Comparison of ENCODE assay signal across 30 cellular contexts in genomic region chr2:230449901-230450467, GRCh38. TPM values are rescaled to one million over a fixed set of nuclear protein-coding genes. Genes with fewer than 3 reads are reported as not detected.
DNase-seq lines count a peak whose midpoint lies in the region; TF ChIP-seq lines count a peak whose summit lies in the region.
"Had no signal": no experiment of that assay in that cellular context is flagged by ENCODE, and none has a peak within 500 bp of the region (broad histone marks: within the 10 kb centered on the region; RNA-seq: fewer than 3 reads in every experiment).

No MANE protein-coding gene starts in this region.

- H3K4me3 Mint-ChIP-seq in activated CD4-positive, alpha-beta memory T cell treated with anti-CD3 and anti-CD28 coated beads, Interleukin-2, amount 10 ng/mL, durations not matched to agents 7 days and 5 days: no peak overlapping the region
- no peak overlapping the region for H3K4me3 Mint-ChIP-seq in activated CD4-positive, alpha-beta memory T cell treated with anti-CD3 and anti-CD28 coated beads for 36 hours
- H3K4me3 Mint-ChIP-seq in IgD-negative memory B cell: peak overlapping the region; percentile 12 to 82 (median 62)
- no peak overlapping the region for H3K4me3 Mint-ChIP-seq in activated naive CD8-positive, alpha-beta T cell treated with anti-CD3 and anti-CD28 coated beads for 36 hours
- H3K4me3 Mint-ChIP-seq: activated CD4-positive, alpha-beta T cell treated with anti-CD3 and anti-CD28 coated beads, Interleukin-2, amount 10 ng/mL, durations not matched to agents 7 days and 5 days; activated naive CD4-positive, alpha-beta T cell treated with anti-CD3 and anti-CD28 coated beads, Interleukin-2, amount 50 U/mL, for 24 hours; activated T-helper 17 cell treated with anti-CD3 and anti-CD28 coated beads, Interleukin-2, amount 50 U/mL, for 72 hours; dendritic cell treated with granulocyte-macrophage colony-stimulating factor and Interleukin-4, amounts not matched to agents 40 ng/mL and 50 ng/mL, for 4 days; endodermal cell; stimulated activated effector memory CD8-positive, alpha-beta T cell treated with anti-CD3 and anti-CD28 coated beads, Interleukin-12 subunit alpha, Interleukin-12 subunit beta, amount 100 ng/mL, for 72 hours had no signal

- H3K27me3 ChIP-seq in spleen (replicated peaks in 1 of 7): no peaks in the 10 kb centered on the region
- H3K27me3 ChIP-seq: ascending aorta, heart left ventricle, testis had no signal

- no peak for TF ChIP-seq POLR2A in spleen (IDR thresholded peaks at IDR 0.05)

- POLR2A ChIA-PET in activated CD4-positive, alpha-beta memory T cell treated with anti-CD3 and anti-CD28 coated beads, Interleukin-2, amount 10 ng/mL, durations not matched to agents 7 days and 5 days (lab: Charles Lee): interaction anchor here (1.0 kb wide), 1 partner anchor 33 kb away, joined by 3 read pairs; no protein-coding TSS in a partner anchor
- POLR2A ChIA-PET in activated CD4-positive, alpha-beta memory T cell treated with anti-CD3 and anti-CD28 coated beads for 36 hours (lab: Charles Lee): no interaction called here

- H3K36me3 Mint-ChIP-seq in activated CD4-positive, alpha-beta memory T cell treated with anti-CD3 and anti-CD28 coated beads, Interleukin-2, amount 10 ng/mL, durations not matched to agents 7 days and 5 days (ENCODE audit: low read depth): peaks cover 96% of the 10 kb centered on the region
- H3K36me3 Mint-ChIP-seq in activated CD4-positive, alpha-beta memory T cell treated with anti-CD3 and anti-CD28 coated beads for 36 hours: peaks cover 82% of the 10 kb centered on the region
- H3K36me3 Mint-ChIP-seq in IgD-negative memory B cell: peaks cover 52% of the 10 kb centered on the region
- peaks cover 87% of the 10 kb centered on the region for H3K36me3 Mint-ChIP-seq in activated naive CD8-positive, alpha-beta T cell treated with anti-CD3 and anti-CD28 coated beads for 36 hours

- WGBS in spleen, 5 donors: 77 to 87% (median 83%) methylated on average over 6 of the region's 6 CpGs

- H3K27ac ChIP-seq in spleen: peak overlapping the region in 6 of 8 donors; percentile 22 to 94 (median 84)
- H3K27ac ChIP-seq: ascending aorta, heart left ventricle, lower lobe of right lung, RWPE1, testis, VCaP had no signal

- peaks cover 7 to 94% (median 59%) of the 10 kb centered on the region in 6 donors for H3K4me1 ChIP-seq in spleen
- H3K4me1 ChIP-seq: ascending aorta, testis had no signal

- DNase-seq in activated CD4-positive, alpha-beta memory T cell treated with anti-CD3 and anti-CD28 coated beads, Interleukin-2, amount 10 ng/mL, durations not matched to agents 7 days and 5 days: no peak
- DNase-seq in activated CD4-positive, alpha-beta memory T cell treated with anti-CD3 and anti-CD28 coated beads for 36 hours: no peak
- no peak for DNase-seq in activated naive CD8-positive, alpha-beta T cell treated with anti-CD3 and anti-CD28 coated beads for 36 hours
- DNase-seq in spleen (no peak), head of caudate nucleus (no peak), NK-92 (lab: John Stamatoyannopoulos, UW; ENCODE audit: unreplicated experiment) (no peak), NCI-H187 treated with DMSO at 0.1 percent for 48 hours (lab: John Stamatoyannopoulos, UW) (no peak)
- DNase-seq: activated CD4-positive, alpha-beta T cell treated with anti-CD3 and anti-CD28 coated beads, Interleukin-2, amount 10 ng/mL, durations not matched to agents 7 days and 5 days; AML-193; COR-L47; DMS53; endodermal cell; foreskin fibroblast; heart left ventricle; KBM-7; kidney glomerular epithelial cell; lower lobe of right lung; NCI-H1417 treated with DMSO at 0.1 percent for 48 hours; NCI-H2107; NCI-H82; stimulated activated CD4-positive, alpha-beta T cell treated with anti-CD3 and anti-CD28 coated beads, Interleukin-4, amount 100 ng/mL, for 24 hours; testis had no signal

- H3K9me3 ChIP-seq in spleen: peaks cover 0 to 12% (median 3%) of the 10 kb centered on the region in 8 donors
- H3K9me3 ChIP-seq: ascending aorta, heart left ventricle, lower lobe of right lung, testis had no signal

- CTCF ChIA-PET in activated CD4-positive, alpha-beta memory T cell treated with anti-CD3 and anti-CD28 coated beads, Interleukin-2, amount 10 ng/mL, durations not matched to agents 7 days and 5 days (lab: Charles Lee): no interaction called here
- CTCF ChIA-PET in activated CD4-positive, alpha-beta memory T cell treated with anti-CD3 and anti-CD28 coated beads for 36 hours (lab: Charles Lee): no interaction called here

- H3K9me3 Mint-ChIP-seq in activated CD4-positive, alpha-beta memory T cell treated with anti-CD3 and anti-CD28 coated beads, Interleukin-2, amount 10 ng/mL, durations not matched to agents 7 days and 5 days: no peaks in the 10 kb centered on the region
- no peaks in the 10 kb centered on the region for H3K9me3 Mint-ChIP-seq in activated CD4-positive, alpha-beta memory T cell treated with anti-CD3 and anti-CD28 coated beads for 36 hours
- peaks cover 0 to 14% (median 0%) of the 10 kb centered on the region in 3 donors for H3K9me3 Mint-ChIP-seq in IgD-negative memory B cell
- H3K9me3 Mint-ChIP-seq in activated naive CD8-positive, alpha-beta T cell treated with anti-CD3 and anti-CD28 coated beads for 36 hours: peaks cover 8% of the 10 kb centered on the region
- H3K9me3 Mint-ChIP-seq: activated naive CD4-positive, alpha-beta T cell treated with anti-CD3 and anti-CD28 coated beads, Interleukin-2, amount 50 U/mL, for 24 hours; endodermal cell; stimulated activated effector memory CD8-positive, alpha-beta T cell treated with anti-CD3 and anti-CD28 coated beads, Interleukin-12 subunit alpha, Interleukin-12 subunit beta, amount 100 ng/mL, for 72 hours had no signal

- H3K27ac Mint-ChIP-seq in activated CD4-positive, alpha-beta memory T cell treated with anti-CD3 and anti-CD28 coated beads, Interleukin-2, amount 10 ng/mL, durations not matched to agents 7 days and 5 days: peak overlapping the region; percentile 22
- H3K27ac Mint-ChIP-seq in activated CD4-positive, alpha-beta memory T cell treated with anti-CD3 and anti-CD28 coated beads for 36 hours: no peak overlapping the region
- H3K27ac Mint-ChIP-seq in IgD-negative memory B cell: peak overlapping the region; percentile 97 to 100 (median 97)
- H3K27ac Mint-ChIP-seq in activated naive CD8-positive, alpha-beta T cell treated with anti-CD3 and anti-CD28 coated beads for 36 hours: peak overlapping the region; percentile 1
- H3K27ac Mint-ChIP-seq: activated naive CD4-positive, alpha-beta T cell treated with anti-CD3 and anti-CD28 coated beads, Interleukin-2, amount 50 U/mL, for 24 hours; activated T-helper 17 cell treated with anti-CD3 and anti-CD28 coated beads, Interleukin-2, amount 50 U/mL, for 72 hours; dendritic cell treated with granulocyte-macrophage colony-stimulating factor and Interleukin-4, amounts not matched to agents 40 ng/mL and 50 ng/mL, for 4 days; endodermal cell had no signal

- H3K27me3 Mint-ChIP-seq in activated CD4-positive, alpha-beta memory T cell treated with anti-CD3 and anti-CD28 coated beads, Interleukin-2, amount 10 ng/mL, durations not matched to agents 7 days and 5 days: no peaks in the 10 kb centered on the region
- H3K27me3 Mint-ChIP-seq in activated CD4-positive, alpha-beta memory T cell treated with anti-CD3 and anti-CD28 coated beads for 36 hours: no peaks in the 10 kb centered on the region
- H3K27me3 Mint-ChIP-seq in IgD-negative memory B cell: no peaks in the 10 kb centered on the region
- no peaks in the 10 kb centered on the region for H3K27me3 Mint-ChIP-seq in activated naive CD8-positive, alpha-beta T cell treated with anti-CD3 and anti-CD28 coated beads for 36 hours
- H3K27me3 Mint-ChIP-seq: activated CD4-positive, alpha-beta T cell treated with anti-CD3 and anti-CD28 coated beads, Interleukin-2, amount 10 ng/mL, durations not matched to agents 7 days and 5 days; activated naive CD4-positive, alpha-beta T cell treated with anti-CD3 and anti-CD28 coated beads, Interleukin-2, amount 50 U/mL, for 24 hours; activated T-helper 17 cell treated with anti-CD3 and anti-CD28 coated beads, Interleukin-2, amount 50 U/mL, for 72 hours; dendritic cell treated with granulocyte-macrophage colony-stimulating factor and Interleukin-4, amounts not matched to agents 40 ng/mL and 50 ng/mL, for 4 days had no signal

- no peak for TF ChIP-seq CTCF in spleen (IDR thresholded peaks at IDR 0.05 in 8 of 11, conservative IDR thresholded peaks at IDR 0.05 in 3 of 11)

- peaks cover 74% of the 10 kb centered on the region for H3K4me1 Mint-ChIP-seq in activated CD4-positive, alpha-beta memory T cell treated with anti-CD3 and anti-CD28 coated beads, Interleukin-2, amount 10 ng/mL, durations not matched to agents 7 days and 5 days
- peaks cover 66% of the 10 kb centered on the region for H3K4me1 Mint-ChIP-seq in activated CD4-positive, alpha-beta memory T cell treated with anti-CD3 and anti-CD28 coated beads for 36 hours (ENCODE audit: low read depth)
- peaks cover 53 to 82% (median 67%) of the 10 kb centered on the region in 3 donors for H3K4me1 Mint-ChIP-seq in IgD-negative memory B cell
- H3K4me1 Mint-ChIP-seq in activated naive CD8-positive, alpha-beta T cell treated with anti-CD3 and anti-CD28 coated beads for 36 hours: peaks cover 53% of the 10 kb centered on the region
- H3K4me1 Mint-ChIP-seq: endodermal cell had no signal

- peak overlapping the region in 1 of 8 donors; percentile 15 for H3K4me3 ChIP-seq in spleen
- H3K4me3 ChIP-seq: ascending aorta, heart left ventricle, lower lobe of right lung, testis had no signal

- H3K36me3 ChIP-seq in spleen: peaks cover 0 to 100% (median 74%) of the 10 kb centered on the region in 6 donors

- intact Hi-C loops in activated CD4-positive, alpha-beta memory T cell treated with anti-CD3 and anti-CD28 coated beads for 36 hours (cut with micrococcal nuclease): loop anchor here (2.0 to 10.0 kb wide), 5 partner anchors 23 to 345 kb away; partner anchors contain the start of gene SP140
- intact Hi-C loops in spleen (cut with DNase I; ENCODE audit: low total_unique reads) (no loop called here), head of caudate nucleus (cut with DNase I) (no loop called here)

RNA-seq across cellular contexts. Expression of gene SP100, which starts 34.0 kb away (rescaled TPM):
- total RNA-seq in activated CD4-positive, alpha-beta memory T cell treated with anti-CD3 and anti-CD28 coated beads, Interleukin-2, amount 10 ng/mL, durations not matched to agents 7 days and 5 days: 100 to 1,000 TPM; 351 TPM
- 100 to 1,000 TPM; 152 to 157 TPM for total RNA-seq in activated CD4-positive, alpha-beta memory T cell treated with anti-CD3 and anti-CD28 coated beads for 36 hours
- polyA plus RNA-seq in IgD-negative memory B cell (288 TPM), spleen (100 to 1,000 TPM in 2 of 3 donors, 10 to 100 TPM in 1; 97.5 to 120 (median 118) TPM)
- 100 to 1,000 TPM; 108 to 112 TPM for total RNA-seq in activated naive CD8-positive, alpha-beta T cell treated with anti-CD3 and anti-CD28 coated beads for 36 hours
- total RNA-seq in spleen: 100 to 1,000 TPM; 202 to 327 (median 270) TPM

Comparison
In these comparisons a context has a peak if more than half of its experiments do, and no peak if none do; other contexts are left out.
1. H3K4me3 Mint-ChIP-seq: peak in IgD-negative memory B cell (4 of 4); none in activated CD4-positive, alpha-beta memory T cell treated with anti-CD3 and anti-CD28 coated beads, Interleukin-2, amount 10 ng/mL, durations not matched to agents 7 days and 5 days (single experiment), activated CD4-positive, alpha-beta memory T cell treated with anti-CD3 and anti-CD28 coated beads for 36 hours (single experiment) and activated naive CD8-positive, alpha-beta T cell treated with anti-CD3 and anti-CD28 coated beads for 36 hours (single experiment).